In genomic region chr5:80761176-80761575, GRCh38 we compare ENCODE assay signal across 21 cellular contexts.
DNase-seq lines count a peak whose midpoint lies in the region; ATAC-seq and TF ChIP-seq lines count a peak whose summit lies in the region.
"Had no signal": no experiment of that assay in that cellular context is flagged by ENCODE, and none has a peak within 500 bp of the region (broad histone marks: within the 10 kb centered on the region; RNA-seq: fewer than 3 reads in every experiment).

No MANE protein-coding gene starts in this region.

- peak; percentile 97 for ATAC-seq in GM23338
- ATAC-seq in esophagus mucosa = peak; percentile 57
- ATAC-seq in HG02840 (IDR thresholded peaks at IDR 0.05; ENCODE audit: low FRiP score, unreplicated experiment) = no peak
- no peak for ATAC-seq in GM21515 (IDR thresholded peaks at IDR 0.05; ENCODE audit: unreplicated experiment)
- ATAC-seq in stimulated activated naive B cell treated with anti-CD40 and anti-IgM and Interleukin-4, amounts not matched to agents 10 μg/mL and 1 μg/mL and 100 μg/mL, for 72 hours (replicated peaks) = no peak
- ATAC-seq: left colon, natural killer cell, Panc1, pancreas, sciatic nerve had no signal

- no peak for TF ChIP-seq CTCF in GM23338 (conservative IDR thresholded peaks at IDR 0.05; ENCODE audit: low read depth in 2 of 2)

- no peak overlapping the region for H3K4me3 Mint-ChIP-seq in GM23338
- H3K4me3 Mint-ChIP-seq in stimulated activated naive B cell treated with anti-CD40 and anti-IgM and Interleukin-4, amounts not matched to agents 10 μg/mL and 1 μg/mL and 100 μg/mL, for 72 hours = no peak overlapping the region
- H3K4me3 Mint-ChIP-seq: CD14-positive monocyte, natural killer cell had no signal

- intact Hi-C loops in cardiac septum (cut with DNase I) = no loop called here

- in situ Hi-C loops in SK-MEL-5 (cut with HindIII; ENCODE audit: low pct_unique_long_range_greater_than_20kb, low sequenced_read_pairs) = no loop called here

- H3K9me3 Mint-ChIP-seq in GM23338 = no peaks in the 10 kb centered on the region
- H3K9me3 Mint-ChIP-seq in stimulated activated naive B cell treated with anti-CD40 and anti-IgM and Interleukin-4, amounts not matched to agents 10 μg/mL and 1 μg/mL and 100 μg/mL, for 72 hours = no peaks in the 10 kb centered on the region
- H3K9me3 Mint-ChIP-seq: CD14-positive monocyte, natural killer cell had no signal

- H2AFZ ChIP-seq in GM23338 = no peak overlapping the region

- H3K27ac Mint-ChIP-seq in GM23338 = peak overlapping the region; percentile 16
- H3K27ac Mint-ChIP-seq in stimulated activated naive B cell treated with anti-CD40 and anti-IgM and Interleukin-4, amounts not matched to agents 10 μg/mL and 1 μg/mL and 100 μg/mL, for 72 hours = no peak overlapping the region
- H3K27ac Mint-ChIP-seq: CD14-positive monocyte, natural killer cell had no signal

- H3K4me1 Mint-ChIP-seq in GM23338 = peaks cover 14% of the 10 kb centered on the region
- peaks cover 8 to 21% of the 10 kb centered on the region in 2 donors for H3K4me1 Mint-ChIP-seq in stimulated activated naive B cell treated with anti-CD40 and anti-IgM and Interleukin-4, amounts not matched to agents 10 μg/mL and 1 μg/mL and 100 μg/mL, for 72 hours
- H3K4me1 Mint-ChIP-seq: CD14-positive monocyte had no signal

- DNase-seq in A172 (ENCODE audit: low spot score) = peak; percentile 32
- DNase-seq in GM23338 (ENCODE audit: low spot score) = peak; percentile 73
- peak; percentile 5 for DNase-seq in SK-MEL-5 (ENCODE audit: low read depth, low spot score)
- no peak for DNase-seq in cardiac septum (ENCODE audit: low spot score)
- DNase-seq in stimulated activated naive B cell treated with anti-CD40 and anti-IgM and Interleukin-4, amounts not matched to agents 10 μg/mL and 1 μg/mL and 100 μg/mL, for 72 hours = no peak
- DNase-seq: activated CD4-positive, CD25-positive, alpha-beta regulatory T cell treated with anti-CD3 and anti-CD28 coated beads, Interleukin-2, amount 50 U/mL, for 72 hours; activated gamma-delta T cell treated with Interleukin-2 at 50 U/mL for 16 hours; anterior cingulate cortex; left colon; natural killer cell; NCI-H1436 treated with DMSO at 0.1 percent for 48 hours; NCI-H2227 treated with DMSO at 0.1 percent for 48 hours; pancreas; T-helper 9 cell had no signal

- no peaks in the 10 kb centered on the region for H3K79me2 ChIP-seq in GM23338 (replicated peaks; ENCODE audit: insufficient read depth)

- H3K4me1 ChIP-seq in GM23338 (ENCODE audit: insufficient read depth) = peaks cover 14% of the 10 kb centered on the region
- H3K4me1 ChIP-seq: pancreas had no signal

- no peaks in the 10 kb centered on the region; the same call in 2 of the 3 replicates for H3K36me3 Mint-ChIP-seq in GM23338 (ENCODE audit: low read depth)
- peaks cover 26 to 41% of the 10 kb centered on the region in 2 donors for H3K36me3 Mint-ChIP-seq in stimulated activated naive B cell treated with anti-CD40 and anti-IgM and Interleukin-4, amounts not matched to agents 10 μg/mL and 1 μg/mL and 100 μg/mL, for 72 hours
- H3K36me3 Mint-ChIP-seq: natural killer cell had no signal

- no peaks in the 10 kb centered on the region for H3K27me3 ChIP-seq in GM23338 (ENCODE audit: insufficient read depth)
- H3K27me3 ChIP-seq: pancreas, SJSA1 had no signal

- no peaks in the 10 kb centered on the region for H3F3A ChIP-seq in GM23338 (replicated peaks; ENCODE audit: low read depth)

- H3K4me3 ChIP-seq in GM23338 = no peak overlapping the region
- H3K4me3 ChIP-seq: pancreas, SJSA1 had no signal

- H3K9me2 ChIP-seq in GM23338 (ENCODE audit: insufficient read depth) = no peaks in the 10 kb centered on the region

- H3K27me3 Mint-ChIP-seq in GM23338 (ENCODE audit: insufficient read depth, low read depth, poor library complexity) = no peaks in the 10 kb centered on the region
- H3K27me3 Mint-ChIP-seq in stimulated activated naive B cell treated with anti-CD40 and anti-IgM and Interleukin-4, amounts not matched to agents 10 μg/mL and 1 μg/mL and 100 μg/mL, for 72 hours = no peaks in the 10 kb centered on the region

- H3K36me3 ChIP-seq in GM23338 (ENCODE audit: insufficient read depth) = no peaks in the 10 kb centered on the region

- H4K20me1 ChIP-seq in GM23338 (replicated peaks; ENCODE audit: insufficient read depth) = no peaks in the 10 kb centered on the region; the same call in 1 of the 2 replicates

- no peak overlapping the region for H3K4me2 ChIP-seq in GM23338

- H3K27ac ChIP-seq in GM23338 (ENCODE audit: low read depth) = no peak overlapping the region
- H3K27ac ChIP-seq: pancreas, SJSA1 had no signal

TF ChIP-seq in GM23338, 12 proteins besides CTCF, POLR2A, EP300 and RAD21 (continues in another document):
- TF ChIP-seq STAT1 (IDR thresholded peaks at IDR 0.05; ENCODE audit: unreplicated experiment) = no peak
- no peak for TF ChIP-seq EZH2 (IDR thresholded peaks at IDR 0.05; ENCODE audit: low read depth, unreplicated experiment)
- no peak for TF ChIP-seq REST (IDR thresholded peaks at IDR 0.05; ENCODE audit: unreplicated experiment)
- no peak for TF ChIP-seq CREB1 (CRISPR knock-in tag; IDR thresholded peaks at IDR 0.05; ENCODE audit: low read depth)
- TF ChIP-seq ZNF331 (CRISPR knock-in tag; IDR thresholded peaks at IDR 0.05; ENCODE audit: low read depth) = no peak
- TF ChIP-seq ETS1 (IDR thresholded peaks at IDR 0.05) = no peak
- TF ChIP-seq JUNB (IDR thresholded peaks at IDR 0.05; ENCODE audit: unreplicated experiment) = no peak

Comparison
In these comparisons a context has a peak if more than half of its experiments do, and no peak if none do; other contexts are left out.
1. DNase-seq: peak in A172 (single experiment), GM23338 (single experiment) and SK-MEL-5 (single experiment); none in cardiac septum (single experiment) and stimulated activated naive B cell treated with anti-CD40 and anti-IgM and Interleukin-4, amounts not matched to agents 10 μg/mL and 1 μg/mL and 100 μg/mL, for 72 hours (single experiment).
2. ATAC-seq: peak in GM23338 (single experiment) and esophagus mucosa (single experiment); none in HG02840 (single experiment), GM21515 (single experiment) and stimulated activated naive B cell treated with anti-CD40 and anti-IgM and Interleukin-4, amounts not matched to agents 10 μg/mL and 1 μg/mL and 100 μg/mL, for 72 hours (0 of 2).